ENCODE assay signal across 15 cellular contexts in the genomic region with DNA sequence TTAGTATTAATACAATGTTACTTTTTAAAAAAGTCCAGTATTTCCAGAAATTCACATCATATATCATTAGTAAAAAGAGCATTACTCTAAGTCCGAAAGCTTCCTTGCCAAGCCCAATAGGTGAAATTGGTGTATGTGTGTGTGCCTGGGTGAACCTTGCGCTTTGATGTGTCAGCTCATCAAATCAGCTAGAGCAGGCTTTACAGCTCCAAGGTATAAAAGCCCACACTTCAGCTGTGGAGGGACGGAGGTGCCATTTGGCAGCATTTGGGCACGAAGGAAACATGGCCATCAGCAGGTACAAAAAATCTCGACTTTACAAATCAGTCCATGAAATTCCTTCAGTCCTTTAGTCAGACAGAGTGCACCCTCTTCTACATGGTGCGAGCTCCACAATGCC.
DNase-seq lines count a peak whose midpoint lies in the region; ATAC-seq and TF ChIP-seq lines count a peak whose summit lies in the region.
"Had no signal": no experiment of that assay in that cellular context is flagged by ENCODE, and none has a peak within 500 bp of the region (broad histone marks: within the 10 kb centered on the region; RNA-seq: fewer than 3 reads in every experiment).

No MANE protein-coding gene starts in this region.

- intact Hi-C loops in breast epithelium (cut with DNase I; ENCODE audit: low total_unique reads) = no loop called here

- H3K9me3 ChIP-seq in breast epithelium = no peaks in the 10 kb centered on the region
- H3K9me3 ChIP-seq: ovary had no signal

- H3K4me3 ChIP-seq in breast epithelium = no peak overlapping the region
- H3K4me3 ChIP-seq: ovary, smooth muscle cell had no signal

- POLR2A ChIA-PET in activated CD8-positive, alpha-beta T cell treated with anti-CD3 and anti-CD28 coated beads, Interleukin-2, amount 10 ng/mL, durations not matched to agents 7 days and 5 days (lab: Charles Lee) = interaction anchor here (0.6 to 3.7 kb wide), 11 partner anchors 26 to 372 kb away, joined by 3 to 14 read pairs (median 3); a partner anchor contains a TSS

- H3K27me3 ChIP-seq in breast epithelium = no peaks in the 10 kb centered on the region
- H3K27me3 ChIP-seq: ovary had no signal

- H3K4me1 ChIP-seq in breast epithelium = no peaks in the 10 kb centered on the region

- peak overlapping the region; percentile 22 for H3K4me3 Mint-ChIP-seq in activated CD8-positive, alpha-beta T cell treated with anti-CD3 and anti-CD28 coated beads, Interleukin-2, amount 10 ng/mL, durations not matched to agents 7 days and 5 days
- H3K4me3 Mint-ChIP-seq in activated naive CD8-positive, alpha-beta T cell treated with anti-CD3 and anti-CD28 coated beads, Interleukin-2, amount 50 U/mL, for 24 hours = peak overlapping the region; percentile 71
- peak overlapping the region; percentile 71 for H3K4me3 Mint-ChIP-seq in stimulated activated naive CD8-positive, alpha-beta T cell treated with anti-CD3 and anti-CD28 coated beads, Interleukin-15, Interleukin-2, amounts not matched to agents 100 ng/mL and 50 ng/mL, for 24 hours

- H3K9me3 Mint-ChIP-seq in activated CD8-positive, alpha-beta T cell treated with anti-CD3 and anti-CD28 coated beads, Interleukin-2, amount 10 ng/mL, durations not matched to agents 7 days and 5 days (ENCODE audit: insufficient read depth) = no peaks in the 10 kb centered on the region
- H3K9me3 Mint-ChIP-seq in activated naive CD8-positive, alpha-beta T cell treated with anti-CD3 and anti-CD28 coated beads, Interleukin-2, amount 50 U/mL, for 24 hours = no peaks in the 10 kb centered on the region
- no peaks in the 10 kb centered on the region for H3K9me3 Mint-ChIP-seq in stimulated activated naive CD8-positive, alpha-beta T cell treated with anti-CD3 and anti-CD28 coated beads, Interleukin-15, Interleukin-2, amounts not matched to agents 100 ng/mL and 50 ng/mL, for 24 hours

- peak; percentile 56 for DNase-seq in activated T-cell treated with anti-CD3 and anti-CD28 coated beads, Interleukin-2, amount 50 U/mL, for 1 hour
- no peak for DNase-seq in activated T-cell treated with anti-CD3 and anti-CD28 coated beads for 4 hours
- DNase-seq in activated CD8-positive, alpha-beta T cell treated with anti-CD3 and anti-CD28 coated beads, Interleukin-2, amount 10 ng/mL, durations not matched to agents 7 days and 5 days = peak; percentile 40
- peak; percentile 41 for DNase-seq in activated naive CD8-positive, alpha-beta T cell treated with anti-CD3 and anti-CD28 coated beads, Interleukin-2, amount 50 U/mL, for 24 hours
- DNase-seq in breast epithelium (ENCODE audit: low spot score in 2 of 2) = no peak
- DNase-seq: 8988T, hippocampal formation, MM.1S, NCI-H2029, ovary, trophoblast cell had no signal

- CTCF ChIA-PET in activated CD8-positive, alpha-beta T cell treated with anti-CD3 and anti-CD28 coated beads, Interleukin-2, amount 10 ng/mL, durations not matched to agents 7 days and 5 days (lab: Charles Lee) = interaction anchor here (0.7 to 7.8 kb wide), 13 partner anchors 10 to 144 kb away, joined by 3 to 160 read pairs (median 21); a partner anchor contains a TSS

- H3K27ac ChIP-seq in breast epithelium = no peak overlapping the region
- H3K27ac ChIP-seq: ovary had no signal

- H3K36me3 ChIP-seq in breast epithelium = no peaks in the 10 kb centered on the region
- H3K36me3 ChIP-seq: ovary had no signal

- TF ChIP-seq POLR2A in breast epithelium (IDR thresholded peaks at IDR 0.05) = no peak

- ATAC-seq in activated CD8-positive, alpha-beta T cell treated with anti-CD3 and anti-CD28 coated beads, Interleukin-2, amount 10 ng/mL, durations not matched to agents 7 days and 5 days = peak; percentile 62
- peak; percentile 72 for ATAC-seq in activated naive CD8-positive, alpha-beta T cell treated with anti-CD3 and anti-CD28 coated beads, Interleukin-2, amount 50 U/mL, for 24 hours
- ATAC-seq in HG02885 (IDR thresholded peaks at IDR 0.05; ENCODE audit: poor library complexity, unreplicated experiment) = no peak
- ATAC-seq in HG02759 (IDR thresholded peaks at IDR 0.05; ENCODE audit: unreplicated experiment) = no peak

- TF ChIP-seq CTCF in breast epithelium (IDR thresholded peaks at IDR 0.05) = no peak

- H3K27me3 Mint-ChIP-seq in activated CD8-positive, alpha-beta T cell treated with anti-CD3 and anti-CD28 coated beads, Interleukin-2, amount 10 ng/mL, durations not matched to agents 7 days and 5 days (ENCODE audit: low read depth) = no peaks in the 10 kb centered on the region
- no peaks in the 10 kb centered on the region for H3K27me3 Mint-ChIP-seq in activated naive CD8-positive, alpha-beta T cell treated with anti-CD3 and anti-CD28 coated beads, Interleukin-2, amount 50 U/mL, for 24 hours
- no peaks in the 10 kb centered on the region for H3K27me3 Mint-ChIP-seq in stimulated activated naive CD8-positive, alpha-beta T cell treated with anti-CD3 and anti-CD28 coated beads, Interleukin-15, Interleukin-2, amounts not matched to agents 100 ng/mL and 50 ng/mL, for 24 hours

- no peaks in the 10 kb centered on the region for H3K36me3 Mint-ChIP-seq in activated CD8-positive, alpha-beta T cell treated with anti-CD3 and anti-CD28 coated beads, Interleukin-2, amount 10 ng/mL, durations not matched to agents 7 days and 5 days (ENCODE audit: low read depth)
- no peaks in the 10 kb centered on the region for H3K36me3 Mint-ChIP-seq in activated naive CD8-positive, alpha-beta T cell treated with anti-CD3 and anti-CD28 coated beads, Interleukin-2, amount 50 U/mL, for 24 hours (ENCODE audit: low read depth)
- H3K36me3 Mint-ChIP-seq in stimulated activated naive CD8-positive, alpha-beta T cell treated with anti-CD3 and anti-CD28 coated beads, Interleukin-15, Interleukin-2, amounts not matched to agents 100 ng/mL and 50 ng/mL, for 24 hours (ENCODE audit: low read depth) = no peaks in the 10 kb centered on the region

- peaks cover 55% of the 10 kb centered on the region for H3K4me1 Mint-ChIP-seq in activated CD8-positive, alpha-beta T cell treated with anti-CD3 and anti-CD28 coated beads, Interleukin-2, amount 10 ng/mL, durations not matched to agents 7 days and 5 days (ENCODE audit: low read depth)
- H3K4me1 Mint-ChIP-seq in activated naive CD8-positive, alpha-beta T cell treated with anti-CD3 and anti-CD28 coated beads, Interleukin-2, amount 50 U/mL, for 24 hours = peaks cover 76% of the 10 kb centered on the region
- H3K4me1 Mint-ChIP-seq in stimulated activated naive CD8-positive, alpha-beta T cell treated with anti-CD3 and anti-CD28 coated beads, Interleukin-15, Interleukin-2, amounts not matched to agents 100 ng/mL and 50 ng/mL, for 24 hours (ENCODE audit: low read depth) = peaks cover 81% of the 10 kb centered on the region

- H3K27ac Mint-ChIP-seq in activated CD8-positive, alpha-beta T cell treated with anti-CD3 and anti-CD28 coated beads, Interleukin-2, amount 10 ng/mL, durations not matched to agents 7 days and 5 days = peak overlapping the region; percentile 40
- H3K27ac Mint-ChIP-seq in activated naive CD8-positive, alpha-beta T cell treated with anti-CD3 and anti-CD28 coated beads, Interleukin-2, amount 50 U/mL, for 24 hours = peak overlapping the region; percentile 87
- peak overlapping the region; percentile 87 for H3K27ac Mint-ChIP-seq in stimulated activated naive CD8-positive, alpha-beta T cell treated with anti-CD3 and anti-CD28 coated beads, Interleukin-15, Interleukin-2, amounts not matched to agents 100 ng/mL and 50 ng/mL, for 24 hours

Comparison
In these comparisons a context has a peak if more than half of its experiments do, and no peak if none do; other contexts are left out.
1. DNase-seq: peak in activated T-cell treated with anti-CD3 and anti-CD28 coated beads, Interleukin-2, amount 50 U/mL, for 1 hour (single experiment), activated CD8-positive, alpha-beta T cell treated with anti-CD3 and anti-CD28 coated beads, Interleukin-2, amount 10 ng/mL, durations not matched to agents 7 days and 5 days (single experiment) and activated naive CD8-positive, alpha-beta T cell treated with anti-CD3 and anti-CD28 coated beads, Interleukin-2, amount 50 U/mL, for 24 hours (single experiment); none in activated T-cell treated with anti-CD3 and anti-CD28 coated beads for 4 hours (single experiment) and breast epithelium (0 of 2).
2. ATAC-seq: peak in activated CD8-positive, alpha-beta T cell treated with anti-CD3 and anti-CD28 coated beads, Interleukin-2, amount 10 ng/mL, durations not matched to agents 7 days and 5 days (single experiment) and activated naive CD8-positive, alpha-beta T cell treated with anti-CD3 and anti-CD28 coated beads, Interleukin-2, amount 50 U/mL, for 24 hours (single experiment); none in HG02885 (single experiment) and HG02759 (single experiment).
3. Peak in every context shown above with its lines, with median percentiles within 50 percentile points of each other: H3K27ac Mint-ChIP-seq and H3K4me3 Mint-ChIP-seq.